28 cellular contexts compared by ENCODE assay signal in genomic region chr17:79617740-79618382, GRCh38. TPM values are rescaled to one million over a fixed set of nuclear protein-coding genes. Genes with fewer than 3 reads are reported as not detected.
A peak's percentile ranks its signal among the peaks of the same experiment; 100 is the strongest.
DNase-seq lines count a peak whose midpoint lies in the region; ATAC-seq and TF ChIP-seq lines count a peak whose summit lies in the region.
"Had no signal": no experiment of that assay in that cellular context is flagged by ENCODE, and none has a peak within 500 bp of the region (broad histone marks: within the 10 kb centered on the region; RNA-seq: fewer than 3 reads in every experiment).

No MANE protein-coding gene starts in this region.

- no peak overlapping the region for H2AFZ ChIP-seq in smooth muscle cell (ENCODE audit: low read depth)

- H3K4me3 ChIP-seq in dorsolateral prefrontal cortex (peak overlapping the region in 9 of 59 donors; percentile 1 to 17 (median 6)), suprapubic skin (no peak overlapping the region), smooth muscle cell (no peak overlapping the region)
- H3K4me3 ChIP-seq: A549, BLaER1 had no signal

- H3K36me3 Mint-ChIP-seq in activated naive CD4-positive, alpha-beta T cell treated with anti-CD3 and anti-CD28 coated beads, Interleukin-2, amount 10 ng/mL, durations not matched to agents 7 days and 5 days: no peaks in the 10 kb centered on the region
- H3K36me3 Mint-ChIP-seq in nephron (ENCODE audit: low read depth): no peaks in the 10 kb centered on the region
- H3K36me3 Mint-ChIP-seq: activated naive CD8-positive, alpha-beta T cell had no signal

- intact Hi-C loops in dorsolateral prefrontal cortex (cut with DNase I): no loop called here

- no peaks in the 10 kb centered on the region for H3K79me2 ChIP-seq in smooth muscle cell (ENCODE audit: low read depth)

- no peak overlapping the region for H3K4me2 ChIP-seq in smooth muscle cell
- H3K4me2 ChIP-seq: A549, BLaER1, SK-N-SH had no signal

- CTCF ChIA-PET in activated naive CD4-positive, alpha-beta T cell treated with anti-CD3 and anti-CD28 coated beads, Interleukin-2, amount 10 ng/mL, durations not matched to agents 7 days and 5 days (lab: Charles Lee): no interaction called here

- H3K9me3 Mint-ChIP-seq in activated naive CD4-positive, alpha-beta T cell treated with anti-CD3 and anti-CD28 coated beads, Interleukin-2, amount 10 ng/mL, durations not matched to agents 7 days and 5 days: peaks cover 11% of the 10 kb centered on the region
- H3K9me3 Mint-ChIP-seq in nephron: no peaks in the 10 kb centered on the region

- H4K20me1 ChIP-seq in smooth muscle cell (ENCODE audit: low read depth): no peaks in the 10 kb centered on the region

- peak overlapping the region in 50 of 59 donors; percentile 9 to 87 (median 67) for H3K27ac ChIP-seq in dorsolateral prefrontal cortex
- no peak overlapping the region for H3K27ac ChIP-seq in suprapubic skin
- no peak overlapping the region for H3K27ac ChIP-seq in smooth muscle cell (ENCODE audit: low read depth)
- H3K27ac ChIP-seq: BLaER1, brain microvascular endothelial cell had no signal

- no peak for ATAC-seq in GM19023 (IDR thresholded peaks at IDR 0.05; ENCODE audit: unreplicated experiment)
- ATAC-seq: A549; activated CD8-positive, alpha-beta T cell treated with anti-CD3 and anti-CD28 coated beads, Interleukin-2, amount 10 ng/mL, durations not matched to agents 7 days and 5 days had no signal

- no peak for TF ChIP-seq POLR2A in suprapubic skin (IDR thresholded peaks at IDR 0.05)

- H3K27me3 Mint-ChIP-seq in activated naive CD4-positive, alpha-beta T cell treated with anti-CD3 and anti-CD28 coated beads, Interleukin-2, amount 10 ng/mL, durations not matched to agents 7 days and 5 days: peaks cover 31% of the 10 kb centered on the region
- peaks cover 91% of the 10 kb centered on the region for H3K27me3 Mint-ChIP-seq in nephron (ENCODE audit: low read depth)

- no peak overlapping the region for H3K4me3 Mint-ChIP-seq in activated naive CD4-positive, alpha-beta T cell treated with anti-CD3 and anti-CD28 coated beads, Interleukin-2, amount 10 ng/mL, durations not matched to agents 7 days and 5 days
- peak overlapping the region in 1 of 3 experiments; percentile 56 for H3K4me3 Mint-ChIP-seq in nephron
- H3K4me3 Mint-ChIP-seq: activated B cell treated with CpG ODN at 0.5 μM for 24 hours; activated CD8-positive, alpha-beta T cell treated with anti-CD3 and anti-CD28 coated beads, Interleukin-2, amount 10 ng/mL, durations not matched to agents 7 days and 5 days; activated naive CD8-positive, alpha-beta T cell; activated T-cell treated with anti-CD3 and anti-CD28 coated beads, Interleukin-2, amount 50 U/mL, for 24 hours; H9 had no signal

- TF ChIP-seq CTCF in dorsolateral prefrontal cortex (IDR thresholded peaks at IDR 0.05 in 54 of 56, conservative IDR thresholded peaks at IDR 0.05 in 2 of 56; ENCODE audit: low read depth in 1 of 56, partially characterized antibody in 56 of 56) (no peak), nephron (IDR thresholded peaks at IDR 0.05; ENCODE audit: unreplicated experiment in 3 of 3) (no peak), suprapubic skin (IDR thresholded peaks at IDR 0.05) (no peak), smooth muscle cell (IDR thresholded peaks at IDR 0.05; ENCODE audit: borderline replicate concordance, insufficient read depth, poor library complexity, severe bottlenecking) (no peak)

- H3K36me3 ChIP-seq in suprapubic skin (no peaks in the 10 kb centered on the region), smooth muscle cell (ENCODE audit: low read depth) (no peaks in the 10 kb centered on the region)
- H3K36me3 ChIP-seq: BLaER1, brain microvascular endothelial cell had no signal

- no peaks in the 10 kb centered on the region for H3K9me3 ChIP-seq in suprapubic skin
- no peaks in the 10 kb centered on the region for H3K9me3 ChIP-seq in smooth muscle cell (replicated peaks; ENCODE audit: low read depth)
- H3K9me3 ChIP-seq: A549, BLaER1, SK-N-SH had no signal

- no peak overlapping the region for H3K9ac ChIP-seq in smooth muscle cell (ENCODE audit: low read depth)
- H3K9ac ChIP-seq: BLaER1, SK-N-SH had no signal

- DNase-seq in activated naive CD4-positive, alpha-beta T cell treated with anti-CD3 and anti-CD28 coated beads, Interleukin-2, amount 10 ng/mL, durations not matched to agents 7 days and 5 days: peak; percentile 16
- DNase-seq in activated naive CD4-positive, alpha-beta T cell (lab: John Stamatoyannopoulos, UW): no peak
- peak in 7 of 10 donors; percentile 1 to 34 (median 19) for DNase-seq in dorsolateral prefrontal cortex
- peak; percentile 38 to 50 for DNase-seq in suprapubic skin (ENCODE audit: low spot score in 2 of 2)
- no peak for DNase-seq in NCI-H524 (lab: John Stamatoyannopoulos, UW)
- no peak for DNase-seq in smooth muscle cell (lab: John Stamatoyannopoulos, UW; ENCODE audit: unreplicated experiment)
- DNase-seq: activated B cell treated with CpG ODN at 0.5 μM for 24 hours; activated CD8-positive, alpha-beta T cell treated with anti-CD3 and anti-CD28 coated beads, Interleukin-2, amount 10 ng/mL, durations not matched to agents 7 days and 5 days; activated T-cell treated with anti-CD3 and anti-CD28 coated beads, Interleukin-2, amount 50 U/mL, for 24 hours; brain microvascular endothelial cell; cortex of kidney; KG1; MV-4-11; NCI-H446 had no signal

- H3K4me1 Mint-ChIP-seq in activated naive CD4-positive, alpha-beta T cell treated with anti-CD3 and anti-CD28 coated beads, Interleukin-2, amount 10 ng/mL, durations not matched to agents 7 days and 5 days: no peaks in the 10 kb centered on the region
- peaks cover 36% of the 10 kb centered on the region for H3K4me1 Mint-ChIP-seq in nephron
- H3K4me1 Mint-ChIP-seq: activated B cell treated with CpG ODN at 0.5 μM for 24 hours had no signal

- TF ChIP-seq EP300 in suprapubic skin (IDR thresholded peaks at IDR 0.05): no peak

- H3K4me1 ChIP-seq in suprapubic skin (no peaks in the 10 kb centered on the region), smooth muscle cell (ENCODE audit: low read depth) (no peaks in the 10 kb centered on the region)
- H3K4me1 ChIP-seq: BLaER1 had no signal

- H3K27ac Mint-ChIP-seq in activated naive CD4-positive, alpha-beta T cell treated with anti-CD3 and anti-CD28 coated beads, Interleukin-2, amount 10 ng/mL, durations not matched to agents 7 days and 5 days: no peak overlapping the region
- peak overlapping the region; percentile 55 to 79 (median 66) for H3K27ac Mint-ChIP-seq in nephron
- H3K27ac Mint-ChIP-seq: activated B cell treated with CpG ODN at 0.5 μM for 24 hours; activated CD8-positive, alpha-beta T cell treated with anti-CD3 and anti-CD28 coated beads, Interleukin-2, amount 10 ng/mL, durations not matched to agents 7 days and 5 days; activated naive CD8-positive, alpha-beta T cell; activated T-cell treated with anti-CD3 and anti-CD28 coated beads, Interleukin-2, amount 50 U/mL, for 24 hours; H9 had no signal

- H3K27me3 ChIP-seq in dorsolateral prefrontal cortex (peaks cover 0 to 43% (median 0%) of the 10 kb centered on the region in 45 donors), suprapubic skin (peaks cover 70% of the 10 kb centered on the region), smooth muscle cell (ENCODE audit: low read depth) (peaks cover 55% of the 10 kb centered on the region)

- WGBS in suprapubic skin: 76% methylated on average over 23 of the region's 25 CpGs
- WGBS in smooth muscle cell (ENCODE audit: low lambda C conversion rate): 90% methylated on average over 25 of the region's 25 CpGs

- H3F3A ChIP-seq in smooth muscle cell (ENCODE audit: low read depth): no peaks in the 10 kb centered on the region

RNA-seq across cellular contexts. Expression of gene RBFOX3, which starts 7.0 kb away (rescaled TPM):
- total RNA-seq in dorsolateral prefrontal cortex (100 to 1,000 TPM in 113 of 120 experiments, 10 to 100 TPM in 7; 51.1 to 231 (median 154) TPM), suprapubic skin (not detected), smooth muscle cell (not detected in 2 replicates)
- polyA plus RNA-seq in smooth muscle cell: 0.16 and 0.39 TPM in 2 replicates
- total RNA-seq: activated CD8-positive, alpha-beta T cell treated with anti-CD3 and anti-CD28 coated beads, Interleukin-2, amount 10 ng/mL, durations not matched to agents 7 days and 5 days; Daoy; endothelial cell of umbilical vein; lung microvascular endothelial cell; myocyte; pulmonary artery endothelial cell; RPMI7951; T-helper 2 cell treated with Interferon-gamma antibody and Interleukin-4, amounts not matched to agents 100 ng/mL and 5 ng/mL, for 36 hours had no signal
- polyA plus RNA-seq: endothelial cell of umbilical vein, SK-N-SH had no signal

Comparison
In these comparisons a context has a peak if more than half of its experiments do, and no peak if none do; other contexts are left out.
1. DNase-seq: peak in activated naive CD4-positive, alpha-beta T cell treated with anti-CD3 and anti-CD28 coated beads, Interleukin-2, amount 10 ng/mL, durations not matched to agents 7 days and 5 days (single experiment), dorsolateral prefrontal cortex (7 of 10) and suprapubic skin (2 of 2); none in activated naive CD4-positive, alpha-beta T cell (0 of 4), NCI-H524 (0 of 2) and smooth muscle cell (single experiment).
2. H3K27ac ChIP-seq: peak in dorsolateral prefrontal cortex (50 of 59); none in suprapubic skin (single experiment) and smooth muscle cell (single experiment).
3. RNA of gene RBFOX3, which starts 7.0 kb away (total RNA-seq): 51.1 to 231 TPM in dorsolateral prefrontal cortex; not detected in suprapubic skin and not detected in smooth muscle cell; every median in the first group is over 10 times any median in the second.